Comparison of ENCODE assay signal across 8 cellular contexts in the genomic region with DNA sequence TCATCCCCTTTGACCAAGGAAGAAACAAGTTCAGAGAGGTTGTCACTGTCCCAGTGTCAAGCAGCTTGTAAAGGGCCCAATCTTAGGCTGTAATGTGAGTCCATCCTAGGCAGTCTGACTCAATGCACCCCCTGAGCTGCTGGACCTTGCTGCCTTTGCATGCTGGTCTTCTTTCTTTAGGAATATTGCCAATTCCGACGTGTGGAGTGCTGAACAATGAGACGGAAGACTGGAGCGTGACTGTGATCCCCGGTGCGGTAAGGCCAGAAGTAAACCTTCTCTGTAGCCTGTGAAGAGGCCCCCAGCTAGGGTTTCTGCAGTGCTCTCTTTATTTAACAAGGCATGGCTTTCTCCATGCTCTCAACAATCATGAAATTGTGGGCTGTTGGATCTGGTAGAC. TPM values are rescaled to one million over a fixed set of nuclear protein-coding genes. Genes with fewer than 3 reads are reported as not detected.
DNase-seq lines count a peak whose midpoint lies in the region; ATAC-seq and TF ChIP-seq lines count a peak whose summit lies in the region.
"Had no signal": no experiment of that assay in that cellular context is flagged by ENCODE, and none has a peak within 500 bp of the region (broad histone marks: within the 10 kb centered on the region; RNA-seq: fewer than 3 reads in every experiment).

No MANE protein-coding gene starts in this region.

- H3K36me3 Mint-ChIP-seq in activated naive CD4-positive, alpha-beta T cell treated with anti-CD3 and anti-CD28 coated beads, Interleukin-2, amount 50 U/mL, for 24 hours = peaks cover 2% of the 10 kb centered on the region
- H3K36me3 Mint-ChIP-seq in type B pancreatic cell = peaks cover 9% of the 10 kb centered on the region

- H3K4me1 Mint-ChIP-seq in activated naive CD4-positive, alpha-beta T cell treated with anti-CD3 and anti-CD28 coated beads, Interleukin-2, amount 50 U/mL, for 24 hours = peaks cover 20% of the 10 kb centered on the region
- H3K4me1 Mint-ChIP-seq in type B pancreatic cell (ENCODE audit: unreplicated experiment) = peaks cover 17% of the 10 kb centered on the region

- DNase-seq in activated naive CD4-positive, alpha-beta T cell (lab: John Stamatoyannopoulos, UW) = no peak
- DNase-seq in foreskin fibroblast = peak; percentile 22 to 50
- DNase-seq in type B pancreatic cell (ENCODE audit: extremely low spot score, unreplicated experiment) = no peak
- no peak for DNase-seq in activated gamma-delta T cell treated with Interleukin-2 at 50 U/mL for 16 hours
- DNase-seq: GF-D8, NCI-H2029 had no signal

- no peak for TF ChIP-seq CTCF in foreskin fibroblast (IDR thresholded peaks at IDR 0.05; ENCODE audit: low read depth, low read length)
- no peak for TF ChIP-seq CTCF in type B pancreatic cell (conservative IDR thresholded peaks at IDR 0.05)

- ATAC-seq in HG03175 (IDR thresholded peaks at IDR 0.05; ENCODE audit: unreplicated experiment) = no peak

- H3K27ac Mint-ChIP-seq in activated naive CD4-positive, alpha-beta T cell treated with anti-CD3 and anti-CD28 coated beads, Interleukin-2, amount 50 U/mL, for 24 hours = no peak overlapping the region
- peak overlapping the region; percentile 74 for H3K27ac Mint-ChIP-seq in type B pancreatic cell

- no peaks in the 10 kb centered on the region for H3K9me3 Mint-ChIP-seq in activated naive CD4-positive, alpha-beta T cell treated with anti-CD3 and anti-CD28 coated beads, Interleukin-2, amount 50 U/mL, for 24 hours
- no peaks in the 10 kb centered on the region for H3K9me3 Mint-ChIP-seq in type B pancreatic cell

- peak overlapping the region; percentile 74 to 88 for H3K4me3 ChIP-seq in foreskin fibroblast (ENCODE audit: low read depth in 1 of 2, low read length in 2 of 2)

- H3K4me3 Mint-ChIP-seq in activated naive CD4-positive, alpha-beta T cell treated with anti-CD3 and anti-CD28 coated beads, Interleukin-2, amount 50 U/mL, for 24 hours = peak overlapping the region; percentile 85
- peak overlapping the region; percentile 91 for H3K4me3 Mint-ChIP-seq in type B pancreatic cell

- H3K27me3 Mint-ChIP-seq in activated naive CD4-positive, alpha-beta T cell treated with anti-CD3 and anti-CD28 coated beads, Interleukin-2, amount 50 U/mL, for 24 hours = no peaks in the 10 kb centered on the region
- no peaks in the 10 kb centered on the region for H3K27me3 Mint-ChIP-seq in type B pancreatic cell

RNA-seq across cellular contexts. Expression of a gene that starts 1.0 kb away (rescaled TPM):
- 19.0 and 29.5 TPM in 2 replicates for total RNA-seq in type B pancreatic cell (ENCODE audit: low replicate concordance)

RNA-seq across cellular contexts. Expression of a gene that starts 38.2 kb away (rescaled TPM):
- total RNA-seq in type B pancreatic cell (ENCODE audit: low replicate concordance) = 32.0 and 33.6 TPM in 2 replicates

RNA-seq across cellular contexts. Expression of a gene that starts 38.4 kb away (rescaled TPM):
- 49.9 and 56.5 TPM in 2 replicates for total RNA-seq in type B pancreatic cell (ENCODE audit: low replicate concordance)

RNA-seq across cellular contexts. Expression of a gene that starts 40.3 kb away (rescaled TPM):
- total RNA-seq in type B pancreatic cell (ENCODE audit: low replicate concordance) = 29.0 and 35.4 TPM in 2 replicates

Comparison
In these comparisons a context has a peak if more than half of its experiments do, and no peak if none do; other contexts are left out.
1. DNase-seq: peak in foreskin fibroblast (2 of 2); none in activated naive CD4-positive, alpha-beta T cell (0 of 4), type B pancreatic cell (single experiment) and activated gamma-delta T cell treated with Interleukin-2 at 50 U/mL for 16 hours (single experiment).